In genomic region chr3:39810647-39811161, GRCh38 we compare ENCODE assay signal across 10 cellular contexts. TPM values are rescaled to one million over a fixed set of nuclear protein-coding genes. Genes with fewer than 3 reads are reported as not detected.
A peak's percentile ranks its signal among the peaks of the same experiment; 100 is the strongest.
DNase-seq lines count a peak whose midpoint lies in the region; ATAC-seq, FAIRE-seq and TF ChIP-seq lines count a peak whose summit lies in the region.
"Had no signal": no experiment of that assay in that cellular context is flagged by ENCODE, and none has a peak within 500 bp of the region (broad histone marks: within the 10 kb centered on the region; RNA-seq: fewer than 3 reads in every experiment).

No MANE protein-coding gene starts in this region.

- H3K4me1 Mint-ChIP-seq in T-cell (peaks cover 16 to 21% (median 18%) of the 10 kb centered on the region in 3 donors), CD14-positive monocyte (peaks cover 10% of the 10 kb centered on the region)

- H3K79me2 ChIP-seq in hepatocyte: no peaks in the 10 kb centered on the region

- 12% methylated on average over 16 of the region's 16 CpGs for WGBS in hepatocyte (ENCODE audit: low lambda C conversion rate, missing lambda C conversion rate)

- intact Hi-C loops in gastrocnemius medialis (cut with DNase I; ENCODE audit: low total_unique reads): no loop called here
- intact Hi-C loops in CD14-positive monocyte (cut with micrococcal nuclease): no loop called here

- H3K9me3 ChIP-seq in hepatocyte (ENCODE audit: low read depth) (no peaks in the 10 kb centered on the region), gastrocnemius medialis (no peaks in the 10 kb centered on the region)

- peak overlapping the region; percentile 100 for H3K4me2 ChIP-seq in hepatocyte

- H3K27ac ChIP-seq in hepatocyte (no peak overlapping the region), gastrocnemius medialis (no peak overlapping the region)

- H3K27ac Mint-ChIP-seq in T-cell: no peak overlapping the region
- H3K27ac Mint-ChIP-seq in CD14-positive monocyte: no peak overlapping the region

- H3K4me1 ChIP-seq in hepatocyte (ENCODE audit: insufficient read depth): peaks cover 14% of the 10 kb centered on the region
- H3K4me1 ChIP-seq in gastrocnemius medialis: peaks cover 7 to 8% of the 10 kb centered on the region in 2 donors

- H3K9me3 Mint-ChIP-seq in T-cell: no peaks in the 10 kb centered on the region
- peaks cover 0 to 17% (median 7%) of the 10 kb centered on the region in 7 donors for H3K9me3 Mint-ChIP-seq in CD14-positive monocyte

- ATAC-seq in T-cell (replicated peaks in 1 of 4) (no peak), gastrocnemius medialis (no peak), HG02852 (IDR thresholded peaks at IDR 0.05; ENCODE audit: unreplicated experiment) (no peak)

- no peaks in the 10 kb centered on the region for H4K20me1 ChIP-seq in hepatocyte (ENCODE audit: insufficient read depth, poor library complexity, severe bottlenecking)

- TF ChIP-seq CTCF in GM10248 (IDR thresholded peaks at IDR 0.05; ENCODE audit: control extremely low read depth, extremely low read depth, low read depth, missing control alignments) (no peak), hepatocyte (IDR thresholded peaks at IDR 0.05; ENCODE audit: poor library complexity) (no peak), gastrocnemius medialis (IDR thresholded peaks at IDR 0.05 in 4 of 5, conservative IDR thresholded peaks at IDR 0.05 in 1 of 5) (no peak), CD14-positive monocyte (IDR thresholded peaks at IDR 0.05) (no peak)

- POLR2A ChIA-PET in GM10248 (lab: Yijun Ruan, JAX) (no interaction called here), T-cell (lab: Charles Lee) (no interaction called here)

- CTCF ChIA-PET in GM10248 (lab: Yijun Ruan, JAX) (no interaction called here), T-cell (lab: Charles Lee) (no interaction called here)

- peak; percentile 10 for DNase-seq in GM10248 (ENCODE audit: extremely low spot score)
- no peak for DNase-seq in T-cell
- DNase-seq in hepatocyte (ENCODE audit: low spot score): peak; percentile 8
- no peak for DNase-seq in gastrocnemius medialis
- no peak for DNase-seq in RCC 7860 (ENCODE audit: low spot score)
- no peak for DNase-seq in GOT3 (lab: John Stamatoyannopoulos, UW)
- no peak for DNase-seq in CD14-positive monocyte (ENCODE audit: low spot score)
- DNase-seq: NCI-H1105 treated with DMSO at 0.1 percent for 48 hours, Right ventricle myocardium superior had no signal

- H3K9me2 ChIP-seq in hepatocyte (replicated peaks; ENCODE audit: insufficient read depth): no peaks in the 10 kb centered on the region

- H3K36me3 ChIP-seq in hepatocyte (replicated peaks; ENCODE audit: insufficient read depth, low read depth): no peaks in the 10 kb centered on the region
- no peaks in the 10 kb centered on the region for H3K36me3 ChIP-seq in gastrocnemius medialis

- H3K36me3 Mint-ChIP-seq in T-cell: no peaks in the 10 kb centered on the region
- H3K36me3 Mint-ChIP-seq in CD14-positive monocyte: peaks cover 5 to 8% of the 10 kb centered on the region in 2 donors

- H3K27me3 ChIP-seq in hepatocyte: peaks cover 81% of the 10 kb centered on the region
- peaks cover 15 to 34% (median 24%) of the 10 kb centered on the region in 3 donors for H3K27me3 ChIP-seq in gastrocnemius medialis

- H3K4me3 Mint-ChIP-seq in T-cell: peak overlapping the region; percentile 34 to 76 (median 54)
- peak overlapping the region in 1 of 2 donors; percentile 91 for H3K4me3 Mint-ChIP-seq in CD14-positive monocyte

- FAIRE-seq in RCC 7860 (lab: Jason Lieb, UNC): no peak

- H3K27me3 Mint-ChIP-seq in T-cell: peaks cover 55 to 84% of the 10 kb centered on the region in 2 donors
- H3K27me3 Mint-ChIP-seq in CD14-positive monocyte (ENCODE audit: low read depth in 3 of 3): peaks cover 66 to 76% (median 67%) of the 10 kb centered on the region in 3 donors

- H3K4me3 ChIP-seq in hepatocyte: no peak overlapping the region
- peak overlapping the region; percentile 50 to 67 (median 62) for H3K4me3 ChIP-seq in gastrocnemius medialis

- peak overlapping the region; percentile 63 for H2AFZ ChIP-seq in hepatocyte

- in situ Hi-C loops in gastrocnemius medialis (cut with MboI; ENCODE audit: low sequenced_read_pairs in 4 of 4): no loop called here

- TF ChIP-seq POLR2A in gastrocnemius medialis (IDR thresholded peaks at IDR 0.05): no peak

RNA-seq across cellular contexts. Expression of gene MYRIP, which starts 1.3 kb away (rescaled TPM):
- not detected for total RNA-seq in T-cell
- total RNA-seq in hepatocyte: 0.57 and 0.80 TPM in 2 replicates
- not detected in 2 replicates for polyA plus RNA-seq in hepatocyte
- total RNA-seq in gastrocnemius medialis: 1 to 10 TPM in 3 of 4 donors, under 1 TPM in 1; 0.66 to 1.9 (median 1.5) TPM
- not detected for polyA plus RNA-seq in CD14-positive monocyte

Comparison
In these comparisons a context has a peak if more than half of its experiments do, and no peak if none do; other contexts are left out.
1. DNase-seq: peak in GM10248 (single experiment) and hepatocyte (single experiment); none in T-cell (0 of 34), gastrocnemius medialis (0 of 2), RCC 7860 (single experiment), GOT3 (single experiment) and CD14-positive monocyte (single experiment).